27 cellular contexts compared by ENCODE assay signal in genomic region chr3:52308308-52308707, GRCh38. TPM values are rescaled to one million over a fixed set of nuclear protein-coding genes. Genes with fewer than 3 reads are reported as not detected.
DNase-seq lines count a peak whose midpoint lies in the region; ATAC-seq and TF ChIP-seq lines count a peak whose summit lies in the region.
"Had no signal": no experiment of that assay in that cellular context is flagged by ENCODE, and none has a peak within 500 bp of the region (broad histone marks: within the 10 kb centered on the region; RNA-seq: fewer than 3 reads in every experiment).

No MANE protein-coding gene starts in this region.

- H3K9me3 Mint-ChIP-seq in activated T-cell treated with anti-CD3 and anti-CD28 coated beads, Interleukin-2, amount 50 U/mL, for 24 hours: no peaks in the 10 kb centered on the region
- H3K9me3 Mint-ChIP-seq in activated T-cell treated with anti-CD3 and anti-CD28 coated beads, Interleukin-2, amount 50 U/mL, for 72 hours: no peaks in the 10 kb centered on the region
- no peaks in the 10 kb centered on the region for H3K9me3 Mint-ChIP-seq in immature natural killer cell
- H3K9me3 Mint-ChIP-seq: activated naive CD8-positive, alpha-beta T cell treated with anti-CD3 and anti-CD28 coated beads, Interleukin-2, amount 10 ng/mL, durations not matched to agents 7 days and 5 days; endodermal cell; H9; mesothelial cell of epicardium; nephron; T-helper 2 cell treated with Interferon-gamma antibody and Interleukin-4, amounts not matched to agents 5 μg/mL and 100 μg/mL, for 36 hours had no signal

- TF ChIP-seq POLR2A in Peyer's patch (IDR thresholded peaks at IDR 0.05): no peak

- peak overlapping the region; percentile 71 for H2AK5ac ChIP-seq in neuronal stem cell (ENCODE audit: low read depth, low read length)

- H3K79me1 ChIP-seq in neuronal stem cell (ENCODE audit: low read depth, low read length): no peaks in the 10 kb centered on the region

- H3K27me3 Mint-ChIP-seq in activated T-cell treated with anti-CD3 and anti-CD28 coated beads, Interleukin-2, amount 50 U/mL, for 24 hours: no peaks in the 10 kb centered on the region
- no peaks in the 10 kb centered on the region for H3K27me3 Mint-ChIP-seq in activated T-cell treated with anti-CD3 and anti-CD28 coated beads, Interleukin-2, amount 50 U/mL, for 72 hours (ENCODE audit: low read depth)
- peaks cover 0 to 10% (median 1%) of the 10 kb centered on the region in 3 donors for H3K27me3 Mint-ChIP-seq in immature natural killer cell (ENCODE audit: low read depth in 3 of 3)
- H3K27me3 Mint-ChIP-seq: activated CD4-positive, alpha-beta T cell treated with anti-CD3 and anti-CD28 coated beads for 36 hours; activated naive CD8-positive, alpha-beta T cell treated with anti-CD3 and anti-CD28 coated beads, Interleukin-2, amount 10 ng/mL, durations not matched to agents 7 days and 5 days had no signal

- H4K8ac ChIP-seq in neuronal stem cell (ENCODE audit: low read depth, low read length): no peak overlapping the region

- no peak overlapping the region for H2AFZ ChIP-seq in neuronal stem cell (ENCODE audit: low read length)

- TF ChIP-seq CTCF in Peyer's patch (IDR thresholded peaks at IDR 0.05): no peak
- no peak for TF ChIP-seq CTCF in foreskin keratinocyte (conservative IDR thresholded peaks at IDR 0.05)

- no peak for DNase-seq in activated T-cell treated with anti-CD3 and anti-CD28 coated beads, Interleukin-2, amount 50 U/mL, for 24 hours
- no peak for DNase-seq in activated T-cell treated with anti-CD3 and anti-CD28 coated beads, Interleukin-2, amount 50 U/mL, for 72 hours
- DNase-seq in Peyer's patch: peak in 2 of 3 donors; percentile 60 to 72
- DNase-seq in immature natural killer cell: no peak
- DNase-seq in neuronal stem cell (ENCODE audit: low spot score): no peak
- no peak for DNase-seq in NCI-H187 (lab: John Stamatoyannopoulos, UW)
- DNase-seq in foreskin keratinocyte: no peak
- DNase-seq: activated gamma-delta T cell; activated naive CD8-positive, alpha-beta T cell treated with anti-CD3 and anti-CD28 coated beads, Interleukin-2, amount 10 ng/mL, durations not matched to agents 7 days and 5 days; endodermal cell; H9; MM.1S; NCI-H2029; PC-3; stomach had no signal

- no peaks in the 10 kb centered on the region for H3K27me3 ChIP-seq in Peyer's patch
- H3K27me3 ChIP-seq in neuronal stem cell (ENCODE audit: control insufficient read depth in 3 of 3, insufficient read depth in 3 of 3, low read depth in 1 of 3, low read length in 3 of 3): no peaks in the 10 kb centered on the region
- H3K27me3 ChIP-seq in foreskin keratinocyte: no peaks in the 10 kb centered on the region
- H3K27me3 ChIP-seq: ascending aorta, cardiac muscle cell, stomach, vagina had no signal

- no peak overlapping the region for H2BK120ac ChIP-seq in neuronal stem cell (ENCODE audit: low read depth, low read length)

- H3K36me3 Mint-ChIP-seq in activated T-cell treated with anti-CD3 and anti-CD28 coated beads, Interleukin-2, amount 50 U/mL, for 24 hours (ENCODE audit: low read depth): peaks cover 3% of the 10 kb centered on the region
- H3K36me3 Mint-ChIP-seq in activated T-cell treated with anti-CD3 and anti-CD28 coated beads, Interleukin-2, amount 50 U/mL, for 72 hours (ENCODE audit: insufficient read depth in 2 of 2): no peaks in the 10 kb centered on the region
- peaks cover 0 to 6% (median 4%) of the 10 kb centered on the region in 3 donors for H3K36me3 Mint-ChIP-seq in immature natural killer cell
- H3K36me3 Mint-ChIP-seq: mesothelial cell of epicardium had no signal

- peak overlapping the region; percentile 18 for H3K27ac Mint-ChIP-seq in activated T-cell treated with anti-CD3 and anti-CD28 coated beads, Interleukin-2, amount 50 U/mL, for 24 hours
- no peak overlapping the region for H3K27ac Mint-ChIP-seq in activated T-cell treated with anti-CD3 and anti-CD28 coated beads, Interleukin-2, amount 50 U/mL, for 72 hours
- peak overlapping the region; percentile 78 to 96 (median 94) for H3K27ac Mint-ChIP-seq in immature natural killer cell
- H3K27ac Mint-ChIP-seq: activated naive CD8-positive, alpha-beta T cell treated with anti-CD3 and anti-CD28 coated beads, Interleukin-2, amount 10 ng/mL, durations not matched to agents 7 days and 5 days; endodermal cell; mesothelial cell of epicardium; T-helper 2 cell treated with Interferon-gamma antibody and Interleukin-4, amounts not matched to agents 5 μg/mL and 100 μg/mL, for 36 hours had no signal

- H3K4me3 Mint-ChIP-seq in activated T-cell treated with anti-CD3 and anti-CD28 coated beads, Interleukin-2, amount 50 U/mL, for 24 hours: no peak overlapping the region
- H3K4me3 Mint-ChIP-seq in activated T-cell treated with anti-CD3 and anti-CD28 coated beads, Interleukin-2, amount 50 U/mL, for 72 hours: no peak overlapping the region
- H3K4me3 Mint-ChIP-seq in immature natural killer cell: peak overlapping the region in 4 of 5 donors; percentile 30 to 68 (median 52)
- H3K4me3 Mint-ChIP-seq: activated CD4-positive, alpha-beta T cell treated with anti-CD3 and anti-CD28 coated beads for 36 hours; activated naive CD8-positive, alpha-beta T cell treated with anti-CD3 and anti-CD28 coated beads, Interleukin-2, amount 10 ng/mL, durations not matched to agents 7 days and 5 days; endodermal cell; H9; mesothelial cell of epicardium; nephron; T-helper 2 cell treated with Interferon-gamma antibody and Interleukin-4, amounts not matched to agents 5 μg/mL and 100 μg/mL, for 36 hours had no signal

- peak overlapping the region; percentile 78 for H2BK12ac ChIP-seq in neuronal stem cell (ENCODE audit: low read length)

- peak overlapping the region; percentile 69 for H3K18ac ChIP-seq in neuronal stem cell (ENCODE audit: low read length)

- H3K4me1 Mint-ChIP-seq in activated T-cell treated with anti-CD3 and anti-CD28 coated beads, Interleukin-2, amount 50 U/mL, for 24 hours (ENCODE audit: low read depth): peaks cover 45% of the 10 kb centered on the region
- peaks cover 59% of the 10 kb centered on the region for H3K4me1 Mint-ChIP-seq in activated T-cell treated with anti-CD3 and anti-CD28 coated beads, Interleukin-2, amount 50 U/mL, for 72 hours (ENCODE audit: low read depth)
- peaks cover 57 to 63% of the 10 kb centered on the region in 2 donors for H3K4me1 Mint-ChIP-seq in immature natural killer cell

- no peak overlapping the region for H3K4ac ChIP-seq in neuronal stem cell (ENCODE audit: low read length)

- H2BK5ac ChIP-seq in neuronal stem cell (ENCODE audit: low read length): no peak overlapping the region

- H4K91ac ChIP-seq in neuronal stem cell (ENCODE audit: low read depth, low read length, poor library complexity): no peak overlapping the region

- H3K27ac ChIP-seq in Peyer's patch (peak overlapping the region in 2 of 4 donors; percentile 71 to 84), neuronal stem cell (replicated peaks; ENCODE audit: low read length) (no peak overlapping the region), foreskin keratinocyte (no peak overlapping the region)
- H3K27ac ChIP-seq: ascending aorta, cardiac muscle cell, coronary artery, KMS-11, stomach, vagina had no signal

- no peak overlapping the region for H3K9ac ChIP-seq in neuronal stem cell (ENCODE audit: low read depth, low read length, poor library complexity)
- H3K9ac ChIP-seq: KMS-11 had no signal

- H3K4me2 ChIP-seq in neuronal stem cell (ENCODE audit: insufficient read depth, low read length, poor library complexity, severe bottlenecking): no peak overlapping the region
- H3K4me2 ChIP-seq: KMS-11, smooth muscle cell had no signal

- H3K9me3 ChIP-seq in Peyer's patch: no peaks in the 10 kb centered on the region
- H3K9me3 ChIP-seq in neuronal stem cell (replicated peaks in 1 of 2; ENCODE audit: control insufficient read depth in 2 of 2, insufficient read depth in 1 of 2, low read depth in 1 of 2, low read length in 2 of 2): no peaks in the 10 kb centered on the region
- H3K9me3 ChIP-seq: ascending aorta, stomach, vagina had no signal

- H2BK15ac ChIP-seq in neuronal stem cell (ENCODE audit: low read length): peak overlapping the region; percentile 76

- H3K14ac ChIP-seq in neuronal stem cell (ENCODE audit: low read length): peak overlapping the region; percentile 26

- no peak overlapping the region for H3K4me3 ChIP-seq in Peyer's patch
- no peak overlapping the region for H3K4me3 ChIP-seq in neuronal stem cell (ENCODE audit: low read length in 2 of 2)
- H3K4me3 ChIP-seq: ascending aorta, cardiac muscle cell, coronary artery, GM12878, smooth muscle cell, stomach, vagina had no signal

- ATAC-seq in activated T-cell treated with anti-CD3 and anti-CD28 coated beads, Interleukin-2, amount 50 U/mL, for 72 hours (replicated peaks in 1 of 2): no peak
- ATAC-seq in GM19351 (IDR thresholded peaks at IDR 0.05; ENCODE audit: unreplicated experiment) (no peak), foreskin keratinocyte (no peak)
- ATAC-seq: GM12878, PC-3 had no signal

- H3K36me3 ChIP-seq in Peyer's patch: peaks cover 0 to 5% (median 0%) of the 10 kb centered on the region in 3 donors
- H3K36me3 ChIP-seq in neuronal stem cell (replicated peaks in 1 of 2; ENCODE audit: control insufficient read depth in 2 of 2, insufficient read depth in 2 of 2, low read length in 2 of 2): no peaks in the 10 kb centered on the region
- H3K36me3 ChIP-seq: cardiac muscle cell, vagina had no signal

- H3K23ac ChIP-seq in neuronal stem cell (ENCODE audit: low read depth, low read length, poor library complexity): no peak overlapping the region

- no CpG with 5 or more reads among the region's 1 CpG for WGBS in neuronal stem cell (ENCODE audit: extremely low coverage in 2 of 2, insufficient read length in 2 of 2, insufficient replicate concordance in 1 of 2), 2 donors

- peaks cover 0 to 33% (median 13%) of the 10 kb centered on the region in 4 donors for H3K4me1 ChIP-seq in Peyer's patch
- peaks cover 32 to 39% of the 10 kb centered on the region in 2 donors for H3K4me1 ChIP-seq in neuronal stem cell (ENCODE audit: control insufficient read depth in 2 of 2, insufficient read depth in 1 of 2, low read depth in 1 of 2, low read length in 2 of 2)
- H3K4me1 ChIP-seq in foreskin keratinocyte: no peaks in the 10 kb centered on the region
- H3K4me1 ChIP-seq: ascending aorta, vagina had no signal

RNA-seq across cellular contexts. Expression of gene DNAH1, which starts 7.8 kb away (rescaled TPM):
- 10 to 100 TPM; 31.4 to 32.4 TPM for total RNA-seq in activated T-cell treated with anti-CD3 and anti-CD28 coated beads, Interleukin-2, amount 50 U/mL, for 72 hours
- 100 to 1,000 TPM in 1 of 4 donors, 10 to 100 TPM in 3; 19.3 to 103 (median 64.2) TPM for total RNA-seq in Peyer's patch
- polyA plus RNA-seq in immature natural killer cell: 1 to 10 TPM in 1 of 3 donors, under 1 TPM in 2; 0.31 to 1.8 (median 0.73) TPM
- 1.3 TPM for polyA plus RNA-seq in neuronal stem cell (2013, experiment 1 of 2)
- 1.3 TPM for polyA plus RNA-seq in neuronal stem cell (2013, experiment 2 of 2)
- total RNA-seq in foreskin keratinocyte: 0.37 and 0.53 TPM in 2 replicates
- polyA plus RNA-seq in foreskin keratinocyte: 0.07 and 0.12 TPM in 2 replicates

RNA-seq across cellular contexts. Expression of gene GLYCTK, which starts 20.7 kb away (rescaled TPM):
- total RNA-seq in activated T-cell treated with anti-CD3 and anti-CD28 coated beads, Interleukin-2, amount 50 U/mL, for 72 hours: 10 to 100 TPM; 21.5 to 25.4 TPM
- total RNA-seq in Peyer's patch: 100 to 1,000 TPM in 3 of 4 donors, 10 to 100 TPM in 1; 89.1 to 274 (median 224) TPM
- 10 to 100 TPM in 2 of 3 donors, 1 to 10 TPM in 1; 8.2 to 14.5 (median 12.1) TPM for polyA plus RNA-seq in immature natural killer cell
- 0.85 TPM for polyA plus RNA-seq in neuronal stem cell (2013, experiment 1 of 2)
- polyA plus RNA-seq in neuronal stem cell (2013, experiment 2 of 2): 1.1 TPM
- 7.8 and 8.4 TPM in 2 replicates for total RNA-seq in foreskin keratinocyte
- 9.1 and 9.7 TPM in 2 replicates for polyA plus RNA-seq in foreskin keratinocyte

RNA-seq across cellular contexts. Expression of gene WDR82, which starts 29.9 kb away (rescaled TPM):
- 100 to 1,000 TPM; 113 to 120 TPM for total RNA-seq in activated T-cell treated with anti-CD3 and anti-CD28 coated beads, Interleukin-2, amount 50 U/mL, for 72 hours
- total RNA-seq in Peyer's patch: 10 to 100 TPM; 29.7 to 44.0 (median 38.3) TPM
- 10 to 100 TPM; 76.9 to 99.5 (median 81.5) TPM for polyA plus RNA-seq in immature natural killer cell
- 37.2 TPM for polyA plus RNA-seq in neuronal stem cell (2013, experiment 1 of 2)
- 38.6 TPM for polyA plus RNA-seq in neuronal stem cell (2013, experiment 2 of 2)
- total RNA-seq in foreskin keratinocyte: 70.1 and 73.6 TPM in 2 replicates
- 24.8 and 30.2 TPM in 2 replicates for polyA plus RNA-seq in foreskin keratinocyte

Comparison
In these comparisons a context has a peak if more than half of its experiments do, and no peak if none do; other contexts are left out.
1. DNase-seq: peak in Peyer's patch (2 of 3); none in activated T-cell treated with anti-CD3 and anti-CD28 coated beads, Interleukin-2, amount 50 U/mL, for 24 hours (single experiment), activated T-cell treated with anti-CD3 and anti-CD28 coated beads, Interleukin-2, amount 50 U/mL, for 72 hours (0 of 2), immature natural killer cell (0 of 3), neuronal stem cell (single experiment), NCI-H187 (0 of 2) and foreskin keratinocyte (0 of 2).
2. H3K4me3 Mint-ChIP-seq: peak in immature natural killer cell (4 of 5); none in activated T-cell treated with anti-CD3 and anti-CD28 coated beads, Interleukin-2, amount 50 U/mL, for 24 hours (single experiment) and activated T-cell treated with anti-CD3 and anti-CD28 coated beads, Interleukin-2, amount 50 U/mL, for 72 hours (0 of 2).
3. RNA of gene DNAH1, which starts 7.8 kb away (total RNA-seq): 19.3 to 103 TPM in Peyer's patch and 31.4 to 32.4 TPM in activated T-cell treated with anti-CD3 and anti-CD28 coated beads, Interleukin-2, amount 50 U/mL, for 72 hours; 0.37 to 0.53 TPM in foreskin keratinocyte; every median in the first group is over 10 times any median in the second.